ENCODE assay signal across 23 cellular contexts in genomic region chr22:46417769-46418168, GRCh38.
"Had no signal": no experiment of that assay in that cellular context is flagged by ENCODE, and none has a peak within 500 bp of the region (broad histone marks: within the 10 kb centered on the region; RNA-seq: fewer than 3 reads in every experiment).

No MANE protein-coding gene starts in this region.

- ATAC-seq: activated CD8-positive, alpha-beta T cell treated with anti-CD3 and anti-CD28 coated beads for 36 hours; left lobe of liver; stimulated activated memory B cell treated with anti-CD40 and anti-IgM and Interleukin-4, amounts not matched to agents 10 μg/mL and 1 μg/mL and 100 μg/mL, for 72 hours; upper lobe of right lung had no signal

- H3K27ac Mint-ChIP-seq: activated CD4-positive, alpha-beta T cell treated with anti-CD3 and anti-CD28 coated beads, Interleukin-2, amount 10 ng/mL, durations not matched to agents 24 days and 14 days; activated CD8-positive, alpha-beta T cell treated with anti-CD3 and anti-CD28 coated beads for 36 hours; activated naive CD8-positive, alpha-beta T cell treated with anti-CD3 and anti-CD28 coated beads, Interleukin-2, amount 10 ng/mL, durations not matched to agents 7 days and 5 days; activated T-helper 2 cell treated with anti-CD3 and anti-CD28 coated beads, Interferon-gamma antibody, Interleukin-2, Interleukin-4, amounts not matched to agents 10 μg/mL and 5 μg/mL and 100 μg/mL, durations not matched to agents 14 hours and 24 hours and 36 hours; neural progenitor cell; stimulated activated memory B cell treated with anti-CD40 and anti-IgM and Interleukin-4, amounts not matched to agents 10 μg/mL and 1 μg/mL and 100 μg/mL, for 72 hours; T-helper 1 cell treated with Interleukin-12 subunit alpha and Interleukin-12 subunit beta and Interleukin-4 antibody, amounts not matched to agents 30 μg/mL and 1 μg/mL, for 36 hours had no signal

- H3K9me3 Mint-ChIP-seq: activated CD4-positive, alpha-beta T cell treated with anti-CD3 and anti-CD28 coated beads, Interleukin-2, amount 10 ng/mL, durations not matched to agents 24 days and 14 days; activated CD8-positive, alpha-beta T cell treated with anti-CD3 and anti-CD28 coated beads for 36 hours; activated naive CD8-positive, alpha-beta T cell treated with anti-CD3 and anti-CD28 coated beads, Interleukin-2, amount 10 ng/mL, durations not matched to agents 7 days and 5 days; activated T-helper 2 cell treated with anti-CD3 and anti-CD28 coated beads, Interferon-gamma antibody, Interleukin-2, Interleukin-4, amounts not matched to agents 10 μg/mL and 5 μg/mL and 100 μg/mL, durations not matched to agents 14 hours and 24 hours and 36 hours; naive B cell; neural progenitor cell; stimulated activated memory B cell treated with anti-CD40 and anti-IgM and Interleukin-4, amounts not matched to agents 10 μg/mL and 1 μg/mL and 100 μg/mL, for 72 hours; T-helper 1 cell treated with Interleukin-12 subunit alpha and Interleukin-12 subunit beta and Interleukin-4 antibody, amounts not matched to agents 30 μg/mL and 1 μg/mL, for 36 hours had no signal

- H3K36me3 ChIP-seq: esophagus muscularis mucosa, neural progenitor cell, prostate gland, thoracic aorta, upper lobe of right lung had no signal

- H3K36me3 Mint-ChIP-seq: activated naive CD8-positive, alpha-beta T cell treated with anti-CD3 and anti-CD28 coated beads, Interleukin-2, amount 10 ng/mL, durations not matched to agents 7 days and 5 days; naive B cell had no signal

- H3K9ac ChIP-seq: neural progenitor cell had no signal

- H3K4me2 ChIP-seq: hepatocyte, neural progenitor cell, smooth muscle cell had no signal

- H3K4me3 Mint-ChIP-seq: activated CD4-positive, alpha-beta T cell treated with anti-CD3 and anti-CD28 coated beads, Interleukin-2, amount 10 ng/mL, durations not matched to agents 24 days and 14 days; activated CD8-positive, alpha-beta T cell treated with anti-CD3 and anti-CD28 coated beads for 36 hours; activated naive CD8-positive, alpha-beta T cell treated with anti-CD3 and anti-CD28 coated beads, Interleukin-2, amount 10 ng/mL, durations not matched to agents 7 days and 5 days; naive B cell; neural progenitor cell; stimulated activated memory B cell treated with anti-CD40 and anti-IgM and Interleukin-4, amounts not matched to agents 10 μg/mL and 1 μg/mL and 100 μg/mL, for 72 hours; T-helper 1 cell treated with Interleukin-12 subunit alpha and Interleukin-12 subunit beta and Interleukin-4 antibody, amounts not matched to agents 30 μg/mL and 1 μg/mL, for 36 hours had no signal

- H3K27me3 Mint-ChIP-seq: activated CD4-positive, alpha-beta T cell treated with anti-CD3 and anti-CD28 coated beads, Interleukin-2, amount 10 ng/mL, durations not matched to agents 24 days and 14 days; activated CD8-positive, alpha-beta T cell treated with anti-CD3 and anti-CD28 coated beads for 36 hours; activated naive CD8-positive, alpha-beta T cell treated with anti-CD3 and anti-CD28 coated beads, Interleukin-2, amount 10 ng/mL, durations not matched to agents 7 days and 5 days; stimulated activated memory B cell treated with anti-CD40 and anti-IgM and Interleukin-4, amounts not matched to agents 10 μg/mL and 1 μg/mL and 100 μg/mL, for 72 hours had no signal

- DNase-seq: activated CD4-positive, alpha-beta T cell treated with anti-CD3 and anti-CD28 coated beads, Interleukin-2, amount 10 ng/mL, durations not matched to agents 24 days and 14 days; activated CD8-positive, alpha-beta T cell treated with anti-CD3 and anti-CD28 coated beads for 36 hours; activated naive CD4-positive, alpha-beta T cell treated with Interleukin-2 at 50 U/mL for 16 hours; activated naive CD8-positive, alpha-beta T cell treated with anti-CD3 and anti-CD28 coated beads, Interleukin-2, amount 10 ng/mL, durations not matched to agents 7 days and 5 days; activated T-cell treated with anti-CD3 and anti-CD28 coated beads, Interleukin-2, amount 50 U/mL, for 1 hour; amygdala; dermis blood vessel endothelial cell; effector memory CD4-positive, alpha-beta T cell; islet precursor cell; naive B cell; stimulated activated CD4-positive, alpha-beta T cell treated with anti-CD3 and anti-CD28 coated beads, Interleukin-4, amount 100 ng/mL, for 1 hour; upper lobe of right lung had no signal

- H3K79me2 ChIP-seq: hepatocyte had no signal

- H3K27me3 ChIP-seq: hepatocyte, neural progenitor cell, upper lobe of right lung had no signal

- H3K4me1 ChIP-seq: upper lobe of right lung had no signal

- FAIRE-seq: endothelial cell of umbilical vein had no signal

- H2AFZ ChIP-seq: hepatocyte, neural progenitor cell had no signal

- H3K4me1 Mint-ChIP-seq: activated CD4-positive, alpha-beta T cell treated with anti-CD3 and anti-CD28 coated beads, Interleukin-2, amount 10 ng/mL, durations not matched to agents 24 days and 14 days; activated naive CD8-positive, alpha-beta T cell treated with anti-CD3 and anti-CD28 coated beads, Interleukin-2, amount 10 ng/mL, durations not matched to agents 7 days and 5 days had no signal

- H3K27ac ChIP-seq: esophagus muscularis mucosa, hepatocyte, neural progenitor cell, prostate gland, thoracic aorta, upper lobe of right lung had no signal

- H3K9me3 ChIP-seq: esophagus muscularis mucosa, prostate gland, thoracic aorta, upper lobe of right lung had no signal

- H3K4me3 ChIP-seq: esophagus muscularis mucosa, hepatocyte, neural progenitor cell, prostate gland, smooth muscle cell, thoracic aorta, upper lobe of right lung had no signal
